In genomic region chr9:84146893-84147705, GRCh38 we compare ENCODE assay signal across 12 cellular contexts.
A peak's percentile ranks its signal among the peaks of the same experiment; 100 is the strongest.
DNase-seq lines count a peak whose midpoint lies in the region; ATAC-seq and TF ChIP-seq lines count a peak whose summit lies in the region.
"Had no signal": no experiment of that assay in that cellular context is flagged by ENCODE, and none has a peak within 500 bp of the region (broad histone marks: within the 10 kb centered on the region; RNA-seq: fewer than 3 reads in every experiment).

No MANE protein-coding gene starts in this region.

- H3K9me3 ChIP-seq in BLaER1 treated with 17β-estradiol and CSF1 and Interleukin-3, amounts not matched to agents 10 nM and 100 nM (replicated peaks in 1 of 11), result no peaks in the 10 kb centered on the region
- H3K9me3 ChIP-seq in MM.1S (replicated peaks; ENCODE audit: insufficient read depth, low read length) (no peaks in the 10 kb centered on the region), neural progenitor cell (ENCODE audit: low read depth) (no peaks in the 10 kb centered on the region), Peyer's patch (no peaks in the 10 kb centered on the region)
- H3K9me3 ChIP-seq: MG63 had no signal

- H3K36me3 ChIP-seq in BLaER1 treated with 17β-estradiol and CSF1 and Interleukin-3, amounts not matched to agents 10 nM and 100 nM, result no peaks in the 10 kb centered on the region
- H3K36me3 ChIP-seq in MM.1S (replicated peaks; ENCODE audit: insufficient read depth, low read length), result no peaks in the 10 kb centered on the region
- no peaks in the 10 kb centered on the region for H3K36me3 ChIP-seq in neural progenitor cell
- no peaks in the 10 kb centered on the region for H3K36me3 ChIP-seq in Peyer's patch
- H3K36me3 ChIP-seq: MG63 had no signal

- no peaks in the 10 kb centered on the region for H3F3A ChIP-seq in MM.1S (ENCODE audit: insufficient read depth, low read length)
- peaks cover 9% of the 10 kb centered on the region for H3F3A ChIP-seq in neural progenitor cell (ENCODE audit: low read depth)

- no peak overlapping the region for H3K4me3 ChIP-seq in BLaER1 treated with 17β-estradiol and CSF1 and Interleukin-3, amounts not matched to agents 10 nM and 100 nM
- H3K4me3 ChIP-seq in MM.1S (ENCODE audit: low read length) (no peak overlapping the region), neural progenitor cell (no peak overlapping the region), Peyer's patch (no peak overlapping the region)
- H3K4me3 ChIP-seq: MG63 had no signal

- CTCF ChIA-PET in RWPE1 (lab: Yijun Ruan, JAX), result interaction anchor here (0.6 to 1.2 kb wide), 2 partner anchors 8 to 26 kb away, joined by 3 to 4 read pairs; no protein-coding TSS in a partner anchor

- H2AFZ ChIP-seq in MM.1S (ENCODE audit: low read length) (0 out of 2 replicates have a peak overlapping the region, but pooled peaks have one; percentile 9), neural progenitor cell (replicated peaks) (no peak overlapping the region)

- peak overlapping the region in 8 of 11 experiments; percentile 3 to 52 (median 26); a peak in 10 of 22 replicates for H3K9ac ChIP-seq in BLaER1 treated with 17β-estradiol and CSF1 and Interleukin-3, amounts not matched to agents 10 nM and 100 nM
- H3K9ac ChIP-seq in MM.1S (ENCODE audit: low read length) (no peak overlapping the region), neural progenitor cell (no peak overlapping the region)

- H3K27ac ChIP-seq in BLaER1 treated with 17β-estradiol and CSF1 and Interleukin-3, amounts not matched to agents 10 nM and 100 nM, result peak overlapping the region; percentile 9 to 75 (median 66); a peak in 19 of 22 replicates
- H3K27ac ChIP-seq in MM.1S (ENCODE audit: low read length) (no peak overlapping the region), neural progenitor cell (no peak overlapping the region), RWPE1 (no peak overlapping the region), Peyer's patch (no peak overlapping the region)

- H3K27me3 ChIP-seq in BLaER1 treated with 17β-estradiol and CSF1 and Interleukin-3, amounts not matched to agents 10 nM and 100 nM, result no peaks in the 10 kb centered on the region
- H3K27me3 ChIP-seq in MM.1S (replicated peaks; ENCODE audit: insufficient read depth, low read length) (no peaks in the 10 kb centered on the region), neural progenitor cell (peaks cover 82% of the 10 kb centered on the region), Peyer's patch (no peaks in the 10 kb centered on the region)
- H3K27me3 ChIP-seq: MG63 had no signal

- DNase-seq in MM.1S (no peak), fibroblast of gingiva (ENCODE audit: low read depth) (peak; percentile 40), neural progenitor cell (ENCODE audit: low spot score) (no peak), RWPE1 (ENCODE audit: low spot score) (no peak), Peyer's patch (no peak), mucosa of gallbladder (ENCODE audit: low spot score) (no peak)
- DNase-seq: activated CD4-positive, alpha-beta memory T cell treated with anti-CD3 and anti-CD28 coated beads, Interleukin-2, amount 10 ng/mL, durations not matched to agents 7 days and 5 days; activated naive CD4-positive, alpha-beta T cell treated with anti-CD3 and anti-CD28 coated beads, Interleukin-2, amount 50 U/mL, for 16 hours; MG63; stimulated activated CD8-positive, alpha-beta memory T cell treated with anti-CD3 and anti-CD28 coated beads, Interleukin-4, amount 100 ng/mL, for 48 hours had no signal

- POLR2A ChIA-PET in RWPE1 (lab: Yijun Ruan, JAX; ENCODE audit: low non-redundant PET), result no interaction called here

- TF ChIP-seq CTCF in MM.1S (IDR thresholded peaks at IDR 0.05; ENCODE audit: low read length), result no peak
- TF ChIP-seq CTCF in neural progenitor cell (IDR thresholded peaks at IDR 0.05), result no peak
- no peak for TF ChIP-seq CTCF in RWPE1 (conservative IDR thresholded peaks at IDR 0.05; ENCODE audit: low read depth)
- no peak for TF ChIP-seq CTCF in Peyer's patch (IDR thresholded peaks at IDR 0.05)

- ATAC-seq in GM18861 (IDR thresholded peaks at IDR 0.05; ENCODE audit: unreplicated experiment), result no peak

- no peaks in the 10 kb centered on the region for H3K36me3 Mint-ChIP-seq in neural progenitor cell

- H3K4me1 ChIP-seq in BLaER1 treated with 17β-estradiol and CSF1 and Interleukin-3, amounts not matched to agents 10 nM and 100 nM, result peaks cover 17 to 36% (median 23%) of the 10 kb centered on the region in 10 experiments
- no peaks in the 10 kb centered on the region for H3K4me1 ChIP-seq in MM.1S (ENCODE audit: low read length)
- H3K4me1 ChIP-seq in neural progenitor cell, result peaks cover 21% of the 10 kb centered on the region
- H3K4me1 ChIP-seq in Peyer's patch, result peaks cover 0 to 9% (median 0%) of the 10 kb centered on the region in 4 donors

- no peaks in the 10 kb centered on the region for H3K79me2 ChIP-seq in MM.1S (ENCODE audit: low read length)
- H3K79me2 ChIP-seq in neural progenitor cell (ENCODE audit: low read depth), result no peaks in the 10 kb centered on the region

- H3K4me2 ChIP-seq in BLaER1 treated with 17β-estradiol and CSF1 and Interleukin-3, amounts not matched to agents 10 nM and 100 nM, result peak overlapping the region; percentile 51 to 78 (median 70)
- no peak overlapping the region for H3K4me2 ChIP-seq in MM.1S (ENCODE audit: low read depth, low read length)
- H3K4me2 ChIP-seq in neural progenitor cell, result no peak overlapping the region

- peak overlapping the region; percentile 60 for H3K27ac Mint-ChIP-seq in neural progenitor cell
- H3K27ac Mint-ChIP-seq: activated CD4-positive, alpha-beta memory T cell treated with anti-CD3 and anti-CD28 coated beads, Interleukin-2, amount 10 ng/mL, durations not matched to agents 7 days and 5 days had no signal

- H4K20me1 ChIP-seq in BLaER1 treated with 17β-estradiol and CSF1 and Interleukin-3, amounts not matched to agents 10 nM and 100 nM, result no peaks in the 10 kb centered on the region
- H4K20me1 ChIP-seq in MM.1S (ENCODE audit: insufficient read depth, low read length), result no peaks in the 10 kb centered on the region
- no peaks in the 10 kb centered on the region for H4K20me1 ChIP-seq in neural progenitor cell (ENCODE audit: low read depth)

- no peak overlapping the region for H3K4me3 Mint-ChIP-seq in neural progenitor cell
- H3K4me3 Mint-ChIP-seq: activated CD4-positive, alpha-beta memory T cell treated with anti-CD3 and anti-CD28 coated beads, Interleukin-2, amount 10 ng/mL, durations not matched to agents 7 days and 5 days had no signal

- peaks cover 4% of the 10 kb centered on the region for H3K27me3 Mint-ChIP-seq in neural progenitor cell (ENCODE audit: insufficient read depth, low read depth)

- no peaks in the 10 kb centered on the region for H3K9me3 Mint-ChIP-seq in neural progenitor cell
- H3K9me3 Mint-ChIP-seq: activated CD4-positive, alpha-beta memory T cell treated with anti-CD3 and anti-CD28 coated beads, Interleukin-2, amount 10 ng/mL, durations not matched to agents 7 days and 5 days had no signal

- H3K9me2 ChIP-seq in MM.1S (replicated peaks; ENCODE audit: insufficient read depth, low read length), result no peaks in the 10 kb centered on the region

- peaks cover 8% of the 10 kb centered on the region for H3K4me1 Mint-ChIP-seq in neural progenitor cell
- H3K4me1 Mint-ChIP-seq: activated CD4-positive, alpha-beta memory T cell treated with anti-CD3 and anti-CD28 coated beads, Interleukin-2, amount 10 ng/mL, durations not matched to agents 7 days and 5 days had no signal

- TF ChIP-seq POLR2A in Peyer's patch (IDR thresholded peaks at IDR 0.05), result no peak

Comparison
In these comparisons a context has a peak if more than half of its experiments do, and no peak if none do; other contexts are left out.
1. H3K27ac ChIP-seq: peak in BLaER1 treated with 17β-estradiol and CSF1 and Interleukin-3, amounts not matched to agents 10 nM and 100 nM (11 of 11); none in MM.1S (single experiment), neural progenitor cell (single experiment), RWPE1 (single experiment) and Peyer's patch (0 of 4).
2. H3K4me2 ChIP-seq: peak in BLaER1 treated with 17β-estradiol and CSF1 and Interleukin-3, amounts not matched to agents 10 nM and 100 nM (11 of 11); none in MM.1S (single experiment) and neural progenitor cell (single experiment).
3. H3K9ac ChIP-seq: peak in BLaER1 treated with 17β-estradiol and CSF1 and Interleukin-3, amounts not matched to agents 10 nM and 100 nM (8 of 11); none in MM.1S (single experiment) and neural progenitor cell (single experiment).